In the genomic region with DNA sequence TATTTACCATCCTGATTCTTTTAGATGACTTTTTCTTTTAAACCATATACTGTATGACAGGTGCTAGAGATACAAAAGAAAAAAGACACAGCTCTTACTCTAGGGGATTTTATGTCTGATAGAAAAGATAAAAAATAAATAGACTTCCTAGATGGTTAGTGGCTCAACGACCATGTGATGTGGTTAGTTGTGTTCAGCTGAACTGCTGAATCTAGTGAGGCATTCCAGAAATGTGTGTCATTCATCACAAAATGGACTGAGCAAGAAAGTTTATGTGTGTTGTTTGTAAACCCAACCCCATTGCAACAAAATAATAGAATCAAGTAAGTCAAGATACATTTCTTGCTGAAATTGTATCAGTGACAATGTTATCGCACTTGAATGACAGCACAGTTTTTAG, we compare ENCODE assay signal across 24 cellular contexts.
DNase-seq lines count a peak whose midpoint lies in the region; ATAC-seq and TF ChIP-seq lines count a peak whose summit lies in the region.
"Had no signal": no experiment of that assay in that cellular context is flagged by ENCODE, and none has a peak within 500 bp of the region (broad histone marks: within the 10 kb centered on the region; RNA-seq: fewer than 3 reads in every experiment).

No MANE protein-coding gene starts in this region.

- no peak overlapping the region for H3K27ac Mint-ChIP-seq in activated naive CD4-positive, alpha-beta T cell treated with anti-CD3 and anti-CD28 coated beads, Interleukin-2, amount 50 U/mL, for 72 hours
- H3K27ac Mint-ChIP-seq: activated B cell treated with CpG ODN at 0.5 μM for 24 hours; activated CD8-positive, alpha-beta T cell treated with anti-CD3 and anti-CD28 coated beads for 36 hours; activated naive CD4-positive, alpha-beta T cell treated with anti-CD3 and anti-CD28 coated beads, Interleukin-2, amount 50 U/mL, for 24 hours; CD4-positive, alpha-beta T cell; stimulated activated naive B cell treated with anti-CD40 and anti-IgM and Interleukin-4, amounts not matched to agents 10 μg/mL and 1 μg/mL and 100 μg/mL, for 72 hours; T-helper 2 cell treated with Interferon-gamma antibody and Interleukin-4, amounts not matched to agents 5 μg/mL and 100 μg/mL, for 36 hours had no signal

- H3K79me1 ChIP-seq in IMR-90 (ENCODE audit: low read depth in 1 of 2, low read length in 2 of 2): no peaks in the 10 kb centered on the region

- no peak overlapping the region for H4K8ac ChIP-seq in IMR-90 (ENCODE audit: low read depth in 2 of 2, low read length in 2 of 2)

- intact Hi-C loops in IMR-90 (cut with micrococcal nuclease): no loop called here

- peaks cover 5% of the 10 kb centered on the region for H3K9me3 ChIP-seq in IMR-90 (ENCODE audit: control insufficient read depth, insufficient read depth, low read length)
- H3K9me3 ChIP-seq: mucosa of descending colon, neutrophil, SJSA1 had no signal

- no peak overlapping the region for H3K23ac ChIP-seq in IMR-90 (ENCODE audit: low read depth, low read length)

- no peak for TF ChIP-seq POLR2A in IMR-90 (IDR thresholded peaks at IDR 0.05; ENCODE audit: low read depth, low read length)

- H3K4me1 ChIP-seq in IMR-90 (ENCODE audit: control insufficient read depth, insufficient read depth, low read length): no peaks in the 10 kb centered on the region

- no peak overlapping the region for H2BK20ac ChIP-seq in IMR-90 (ENCODE audit: low read depth, low read length)

- no peaks in the 10 kb centered on the region for H3K9me1 ChIP-seq in IMR-90 (ENCODE audit: insufficient read depth, low read length)

- H3K18ac ChIP-seq in IMR-90 (ENCODE audit: low read depth, low read length): no peak overlapping the region

- no peak overlapping the region for H2AFZ ChIP-seq in IMR-90 (replicated peaks; ENCODE audit: low read length, poor library complexity)

- TF ChIP-seq CTCF in AG10803 (conservative IDR thresholded peaks at IDR 0.05; ENCODE audit: low read length): no peak
- TF ChIP-seq CTCF in IMR-90 (conservative IDR thresholded peaks at IDR 0.05; ENCODE audit: low read depth, low read length): no peak
- no peak for TF ChIP-seq CTCF in brain microvascular endothelial cell (IDR thresholded peaks at IDR 0.05; ENCODE audit: low read depth, low read length, missing control alignments)

- H4K91ac ChIP-seq in IMR-90 (ENCODE audit: insufficient read depth, low read depth, low read length): no peak overlapping the region

- H3K36me3 Mint-ChIP-seq in activated naive CD4-positive, alpha-beta T cell treated with anti-CD3 and anti-CD28 coated beads, Interleukin-2, amount 50 U/mL, for 72 hours: peaks cover 0 to 5% of the 10 kb centered on the region in 2 donors
- H3K36me3 Mint-ChIP-seq: activated naive CD4-positive, alpha-beta T cell treated with anti-CD3 and anti-CD28 coated beads, Interleukin-2, amount 50 U/mL, for 24 hours; stimulated activated naive B cell treated with anti-CD40 and anti-IgM and Interleukin-4, amounts not matched to agents 10 μg/mL and 1 μg/mL and 100 μg/mL, for 72 hours had no signal

- dilution Hi-C loops in IMR-90 (cut with HindIII; ENCODE audit: low sequenced_read_pairs, unreplicated experiment): no loop called here

- no peak overlapping the region for H2BK120ac ChIP-seq in IMR-90 (ENCODE audit: low read depth, low read length)

- no peak overlapping the region for H3K56ac ChIP-seq in IMR-90 (ENCODE audit: extremely low read depth, insufficient read depth, low read length)

- no peak overlapping the region for H3K4me2 ChIP-seq in IMR-90 (ENCODE audit: low read depth, low read length)

- TF ChIP-seq RAD21 in IMR-90 (IDR thresholded peaks at IDR 0.05; ENCODE audit: low read length): no peak

- no peak for ATAC-seq in IMR-90 (ENCODE audit: low read depth)
- ATAC-seq in GM18909 (IDR thresholded peaks at IDR 0.05; ENCODE audit: poor library complexity, unreplicated experiment): no peak
- no peak for ATAC-seq in activated naive CD4-positive, alpha-beta T cell treated with anti-CD3 and anti-CD28 coated beads, Interleukin-2, amount 50 U/mL, for 72 hours
- ATAC-seq: activated CD8-positive, alpha-beta T cell treated with anti-CD3 and anti-CD28 coated beads for 36 hours; activated T-cell treated with anti-CD3 and anti-CD28 coated beads, Interleukin-2, amount 50 U/mL, for 4 hours; mucosa of descending colon; right cardiac atrium; stimulated activated naive B cell treated with anti-CD40 and anti-IgM and Interleukin-4, amounts not matched to agents 10 μg/mL and 1 μg/mL and 100 μg/mL, for 72 hours had no signal

- no peak overlapping the region for H4K5ac ChIP-seq in IMR-90 (ENCODE audit: low read depth, low read length)

- no peak overlapping the region for H3K14ac ChIP-seq in IMR-90 (replicated peaks; ENCODE audit: low read depth, low read length)

- no CpG with 5 or more reads among the region's 2 CpGs for WGBS in IMR-90 (ENCODE audit: extremely low coverage in 2 of 2, insufficient read length in 1 of 2), 2 experiments

- POLR2A ChIA-PET in IMR-90 (lab: Charles Lee; ENCODE audit: unreplicated experiment): no interaction called here

- no peak overlapping the region for H2AK9ac ChIP-seq in IMR-90 (replicated peaks; ENCODE audit: low read depth, low read length, poor library complexity)

- H3K9ac ChIP-seq in IMR-90 (ENCODE audit: low read depth, low read length): no peak overlapping the region

- no peak overlapping the region for H2BK15ac ChIP-seq in IMR-90 (ENCODE audit: low read depth, low read length)

- in situ Hi-C loops in IMR-90 (cut with MboI; ENCODE audit: low sequenced_read_pairs): no loop called here
- in situ Hi-C loops in brain microvascular endothelial cell (cut with HindIII; ENCODE audit: low pct_ligation_motif_present, low sequenced_read_pairs): no loop called here

- no peak overlapping the region for H2BK5ac ChIP-seq in IMR-90 (ENCODE audit: low read depth, low read length, poor library complexity, severe bottlenecking)

- CTCF ChIA-PET in IMR-90 (lab: Yijun Ruan, JAX): no interaction called here

- H3K9me3 Mint-ChIP-seq in activated naive CD4-positive, alpha-beta T cell treated with anti-CD3 and anti-CD28 coated beads, Interleukin-2, amount 50 U/mL, for 72 hours: peaks cover 9 to 12% of the 10 kb centered on the region in 2 donors

- DNase-seq in AG10803 (ENCODE audit: low read depth) (peak; percentile 12), IMR-90 (peak; percentile 39), brain microvascular endothelial cell (peak; percentile 49), iris pigment epithelial cell (ENCODE audit: low read depth) (peak; percentile 84), hypothalamus (lab: John Stamatoyannopoulos, UW) (no peak)
- DNase-seq in activated effector memory CD4-positive, alpha-beta T cell treated with anti-CD3 and anti-CD28 coated beads, Interleukin-2, amount 50 U/mL, for 16 hours: no peak
- DNase-seq in activated naive CD4-positive, alpha-beta T cell treated with anti-CD3 and anti-CD28 coated beads, Interleukin-2, amount 50 U/mL, for 72 hours (ENCODE audit: low spot score in 2 of 2): no peak
- DNase-seq: activated B cell treated with CpG ODN at 0.5 μM for 24 hours; activated CD8-positive, alpha-beta T cell treated with anti-CD3 and anti-CD28 coated beads for 36 hours; activated T-cell treated with anti-CD3 and anti-CD28 coated beads, Interleukin-2, amount 50 U/mL, for 4 hours; CD4-positive, alpha-beta T cell; DND-41; mucosa of descending colon; NCI-H1105 treated with DMSO at 0.1 percent for 48 hours; NCI-H2171; OCI-M1; right cardiac atrium; stimulated activated naive B cell treated with anti-CD40 and anti-IgM and Interleukin-4, amounts not matched to agents 10 μg/mL and 1 μg/mL and 100 μg/mL, for 72 hours had no signal

- H3K27me3 ChIP-seq in IMR-90 (ENCODE audit: control insufficient read depth, insufficient read depth, low read length) (no peaks in the 10 kb centered on the region), brain microvascular endothelial cell (replicated peaks) (no peaks in the 10 kb centered on the region)
- H3K27me3 ChIP-seq: neutrophil, SJSA1 had no signal

- no TSS peak for BruUV-seq in IMR-90 (replicated peaks; lab: Mats Ljungman, UMichigan)

- H2AK5ac ChIP-seq in IMR-90 (ENCODE audit: low read depth, low read length): no peak overlapping the region

- H3K4me3 ChIP-seq in AG10803 (ENCODE audit: low read length) (no peak overlapping the region), IMR-90 (ENCODE audit: insufficient read depth, low read depth, low read length) (no peak overlapping the region), brain microvascular endothelial cell (ENCODE audit: low read depth, low read length) (no peak overlapping the region)
- H3K4me3 ChIP-seq: HAP-1, mucosa of descending colon, SJSA1 had no signal

- H3K36me3 ChIP-seq in IMR-90 (ENCODE audit: control insufficient read depth, insufficient read depth, low read length) (no peaks in the 10 kb centered on the region), brain microvascular endothelial cell (replicated peaks) (no peaks in the 10 kb centered on the region)
- H3K36me3 ChIP-seq: HAP-1, neutrophil, SJSA1 had no signal

- no peaks in the 10 kb centered on the region for H4K20me1 ChIP-seq in IMR-90 (ENCODE audit: insufficient read depth, low read length)

- H3K27ac ChIP-seq in IMR-90 (ENCODE audit: insufficient read depth, low read length): no peak overlapping the region
- no peak overlapping the region for H3K27ac ChIP-seq in brain microvascular endothelial cell
- H3K27ac ChIP-seq: neutrophil, SJSA1 had no signal

- no peak overlapping the region for H3K4ac ChIP-seq in IMR-90 (ENCODE audit: low read depth, low read length)

TF ChIP-seq in IMR-90, 13 proteins besides CTCF, POLR2A, EP300 and RAD21 (continues in another document):
- TF ChIP-seq, protein P1, sequence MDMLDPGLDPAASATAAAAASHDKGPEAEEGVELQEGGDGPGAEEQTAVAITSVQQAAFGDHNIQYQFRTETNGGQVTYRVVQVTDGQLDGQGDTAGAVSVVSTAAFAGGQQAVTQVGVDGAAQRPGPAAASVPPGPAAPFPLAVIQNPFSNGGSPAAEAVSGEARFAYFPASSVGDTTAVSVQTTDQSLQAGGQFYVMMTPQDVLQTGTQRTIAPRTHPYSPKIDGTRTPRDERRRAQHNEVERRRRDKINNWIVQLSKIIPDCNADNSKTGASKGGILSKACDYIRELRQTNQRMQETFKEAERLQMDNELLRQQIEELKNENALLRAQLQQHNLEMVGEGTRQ (IDR thresholded peaks at IDR 0.05; ENCODE audit: low read depth, low read length): no peak
- TF ChIP-seq CEBPB (IDR thresholded peaks at IDR 0.05; ENCODE audit: low read depth, low read length): no peak
- TF ChIP-seq, protein P2, sequence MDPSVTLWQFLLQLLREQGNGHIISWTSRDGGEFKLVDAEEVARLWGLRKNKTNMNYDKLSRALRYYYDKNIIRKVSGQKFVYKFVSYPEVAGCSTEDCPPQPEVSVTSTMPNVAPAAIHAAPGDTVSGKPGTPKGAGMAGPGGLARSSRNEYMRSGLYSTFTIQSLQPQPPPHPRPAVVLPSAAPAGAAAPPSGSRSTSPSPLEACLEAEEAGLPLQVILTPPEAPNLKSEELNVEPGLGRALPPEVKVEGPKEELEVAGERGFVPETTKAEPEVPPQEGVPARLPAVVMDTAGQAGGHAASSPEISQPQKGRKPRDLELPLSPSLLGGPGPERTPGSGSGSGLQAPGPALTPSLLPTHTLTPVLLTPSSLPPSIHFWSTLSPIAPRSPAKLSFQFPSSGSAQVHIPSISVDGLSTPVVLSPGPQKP (IDR thresholded peaks at IDR 0.05; ENCODE audit: borderline replicate concordance, low read depth, low read length): no peak
- no peak for TF ChIP-seq BHLHE40 (IDR thresholded peaks at IDR 0.05; ENCODE audit: low read depth, low read length)
- no peak for TF ChIP-seq RFX5 (IDR thresholded peaks at IDR 0.05; ENCODE audit: low read depth, low read length)

Comparison
In these comparisons a context has a peak if more than half of its experiments do, and no peak if none do; other contexts are left out.
1. DNase-seq: peak in AG10803 (single experiment), IMR-90 (single experiment), brain microvascular endothelial cell (single experiment) and iris pigment epithelial cell (single experiment); none in activated effector memory CD4-positive, alpha-beta T cell treated with anti-CD3 and anti-CD28 coated beads, Interleukin-2, amount 50 U/mL, for 16 hours (single experiment), hypothalamus (0 of 51) and activated naive CD4-positive, alpha-beta T cell treated with anti-CD3 and anti-CD28 coated beads, Interleukin-2, amount 50 U/mL, for 72 hours (0 of 2).